In genomic region chr9:31799953-31800609, GRCh38 we compare ENCODE assay signal across 8 cellular contexts.
DNase-seq lines count a peak whose midpoint lies in the region; ATAC-seq and TF ChIP-seq lines count a peak whose summit lies in the region.

No MANE protein-coding gene starts in this region.

- H3K4me3 ChIP-seq in GM12875 (ENCODE audit: low read depth, low read length) (no peak overlapping the region), right lobe of liver (no peak overlapping the region), ovary (no peak overlapping the region)

- H3K36me3 ChIP-seq in right lobe of liver, result no peaks in the 10 kb centered on the region
- no peaks in the 10 kb centered on the region for H3K36me3 ChIP-seq in ovary

- no peak for TF ChIP-seq POLR2A in right lobe of liver (IDR thresholded peaks at IDR 0.05)
- TF ChIP-seq POLR2A in ovary (IDR thresholded peaks at IDR 0.05), result no peak

- TF ChIP-seq CTCF in GM12875 (IDR thresholded peaks at IDR 0.05; ENCODE audit: borderline replicate concordance, insufficient read depth, low read depth, low read length), result peak; percentile 29; the same call in 1 of the 2 replicates
- TF ChIP-seq CTCF in WTC11 (IDR thresholded peaks at IDR 0.05), result peak; percentile 34; the same call in 1 of the 2 replicates
- peak; percentile 30 to 59 (median 40) for TF ChIP-seq CTCF in right lobe of liver (IDR thresholded peaks at IDR 0.05)
- TF ChIP-seq CTCF in ovary (IDR thresholded peaks at IDR 0.05), result no peak

- H3K27me3 ChIP-seq in right lobe of liver (no peaks in the 10 kb centered on the region), ovary (no peaks in the 10 kb centered on the region)

- H3K27ac ChIP-seq in right lobe of liver (no peak overlapping the region), ovary (no peak overlapping the region)

- peaks cover 28% of the 10 kb centered on the region for H3K9me3 Mint-ChIP-seq in WTC11
- no peaks in the 10 kb centered on the region for H3K9me3 Mint-ChIP-seq in activated naive CD4-positive, alpha-beta T cell treated with anti-CD3 and anti-CD28 coated beads, Interleukin-2, amount 50 U/mL, for 72 hours

- intact Hi-C loops in right lobe of liver (cut with DNase I), result no loop called here
- intact Hi-C loops in ovary (cut with DNase I), result no loop called here

- TF ChIP-seq EP300 in ovary (IDR thresholded peaks at IDR 0.05), result no peak

- peak; percentile 98 for ATAC-seq in WTC11
- peak in 3 of 4 donors; percentile 38 to 64 (median 52) for ATAC-seq in right lobe of liver
- no peak for ATAC-seq in HG03342 (IDR thresholded peaks at IDR 0.05; ENCODE audit: unreplicated experiment)
- ATAC-seq in activated naive CD4-positive, alpha-beta T cell treated with anti-CD3 and anti-CD28 coated beads, Interleukin-2, amount 50 U/mL, for 72 hours, result no peak

- POLR2A ChIA-PET in WTC11 (lab: Charles Lee), result interaction anchor here (0.6 kb wide), 2 partner anchors 20 to 26 kb away, joined by 3 to 6 read pairs; no protein-coding TSS in a partner anchor

- H3K27me3 Mint-ChIP-seq in WTC11 (ENCODE audit: low read depth), result no peaks in the 10 kb centered on the region

- 15% methylated on average over 2 of the region's 2 CpGs for WGBS in right lobe of liver (ENCODE audit: insufficient coverage, low coverage, low lambda C conversion rate, missing lambda C conversion rate)
- WGBS in ovary, 3 donors, result 54 to 64% (median 62%) methylated on average over 2 of the region's 2 CpGs

- DNase-seq in NCI-H1092 treated with DMSO at 0.1 percent for 48 hours (lab: John Stamatoyannopoulos, UW) (peak; percentile 79), WTC11 (ENCODE audit: low spot score) (no peak), right lobe of liver (no peak), NCI-H187 treated with DMSO at 0.1 percent for 48 hours (lab: John Stamatoyannopoulos, UW) (no peak), ovary (no peak)
- DNase-seq in activated naive CD4-positive, alpha-beta T cell treated with anti-CD3 and anti-CD28 coated beads, Interleukin-2, amount 50 U/mL, for 72 hours (ENCODE audit: low spot score in 2 of 2), result no peak

- H3K9me3 ChIP-seq in right lobe of liver (no peaks in the 10 kb centered on the region), ovary (no peaks in the 10 kb centered on the region)

- H3K4me1 Mint-ChIP-seq in WTC11, result peaks cover 24% of the 10 kb centered on the region

- 0 out of 2 replicates have a peak overlapping the region, but pooled peaks have one; percentile 46 for H3K27ac Mint-ChIP-seq in WTC11
- H3K27ac Mint-ChIP-seq in activated naive CD4-positive, alpha-beta T cell treated with anti-CD3 and anti-CD28 coated beads, Interleukin-2, amount 50 U/mL, for 72 hours, result no peak overlapping the region

- H3K4me1 ChIP-seq in right lobe of liver (no peaks in the 10 kb centered on the region), ovary (ENCODE audit: insufficient read depth) (no peaks in the 10 kb centered on the region)

- CTCF ChIA-PET in WTC11 (lab: Charles Lee), result interaction anchor here (0.6 to 1.3 kb wide), 2 partner anchors 452 to 1125 kb away, joined by 3 read pairs; no protein-coding TSS in a partner anchor

- H3K4me3 Mint-ChIP-seq in WTC11, result no peak overlapping the region

- no peaks in the 10 kb centered on the region for H3K36me3 Mint-ChIP-seq in WTC11
- H3K36me3 Mint-ChIP-seq in activated naive CD4-positive, alpha-beta T cell treated with anti-CD3 and anti-CD28 coated beads, Interleukin-2, amount 50 U/mL, for 72 hours, result no peaks in the 10 kb centered on the region

TF ChIP-seq in WTC11, 78 proteins besides CTCF, POLR2A, EP300 and RAD21:
- no peak for TF ChIP-seq ZNF532 (CRISPR knock-in tag; IDR thresholded peaks at IDR 0.05; ENCODE audit: borderline replicate concordance)
- no peak for TF ChIP-seq ZNF232 (CRISPR knock-in tag; IDR thresholded peaks at IDR 0.05)

Comparison
In these comparisons a context has a peak if more than half of its experiments do, and no peak if none do; other contexts are left out.
1. CTCF ChIP-seq: peak in GM12875 (single experiment), WTC11 (single experiment) and right lobe of liver (4 of 4); none in ovary (0 of 3).
2. ATAC-seq: peak in WTC11 (single experiment) and right lobe of liver (3 of 4); none in HG03342 (single experiment) and activated naive CD4-positive, alpha-beta T cell treated with anti-CD3 and anti-CD28 coated beads, Interleukin-2, amount 50 U/mL, for 72 hours (0 of 2).